In genomic region chr15:29196306-29196705, GRCh38 we compare ENCODE assay signal across 18 cellular contexts.
DNase-seq lines count a peak whose midpoint lies in the region; ATAC-seq and TF ChIP-seq lines count a peak whose summit lies in the region.
"Had no signal": no experiment of that assay in that cellular context is flagged by ENCODE, and none has a peak within 500 bp of the region (broad histone marks: within the 10 kb centered on the region; RNA-seq: fewer than 3 reads in every experiment).

No MANE protein-coding gene starts in this region.

- no peak overlapping the region for H4K91ac ChIP-seq in IMR-90 (ENCODE audit: insufficient read depth, low read depth, low read length)

- H3K4me1 ChIP-seq in IMR-90 (ENCODE audit: control insufficient read depth, insufficient read depth, low read length) (no peaks in the 10 kb centered on the region), endodermal cell (ENCODE audit: control insufficient read depth, insufficient read depth, low read length) (peaks cover 6% of the 10 kb centered on the region), neuron (ENCODE audit: insufficient read depth, low read length) (peaks cover 18% of the 10 kb centered on the region)

- H3K27me3 ChIP-seq in IMR-90 (ENCODE audit: control insufficient read depth, insufficient read depth, low read length) (peaks cover 6% of the 10 kb centered on the region), endodermal cell (ENCODE audit: control insufficient read depth, insufficient read depth, low read length, poor library complexity, severe bottlenecking) (no peaks in the 10 kb centered on the region), neuron (ENCODE audit: insufficient read depth, low read length) (no peaks in the 10 kb centered on the region)

- no peak overlapping the region for H4K5ac ChIP-seq in IMR-90 (ENCODE audit: low read depth, low read length)

- H3K4me1 Mint-ChIP-seq in endodermal cell (peaks cover 20% of the 10 kb centered on the region), endothelial cell (ENCODE audit: unreplicated experiment) (peaks cover 18% of the 10 kb centered on the region)
- H3K4me1 Mint-ChIP-seq: B cell; CD4-positive, alpha-beta memory T cell had no signal

- H2AFZ ChIP-seq in IMR-90 (replicated peaks; ENCODE audit: low read length, poor library complexity): no peak overlapping the region
- H2AFZ ChIP-seq in neuron (ENCODE audit: low read depth, low read length): peak overlapping the region; percentile 21
- H2AFZ ChIP-seq: GM23248 had no signal

- H3K9ac ChIP-seq in IMR-90 (ENCODE audit: low read depth, low read length) (no peak overlapping the region), endodermal cell (ENCODE audit: extremely low read depth, low read length, poor library complexity, severe bottlenecking) (no peak overlapping the region)
- H3K9ac ChIP-seq: GM23248 had no signal

- H3K9me3 Mint-ChIP-seq in endodermal cell (no peaks in the 10 kb centered on the region), endothelial cell (ENCODE audit: unreplicated experiment) (no peaks in the 10 kb centered on the region)
- H3K9me3 Mint-ChIP-seq: CD4-positive, alpha-beta memory T cell; HFFc6 had no signal

- TF ChIP-seq POLR2A in IMR-90 (IDR thresholded peaks at IDR 0.05; ENCODE audit: low read depth, low read length): no peak

- H4K8ac ChIP-seq in IMR-90 (ENCODE audit: low read depth in 2 of 2, low read length in 2 of 2): no peak overlapping the region

- H3K4me2 ChIP-seq in IMR-90 (ENCODE audit: low read depth, low read length): no peak overlapping the region

- H3K9me3 ChIP-seq in IMR-90 (ENCODE audit: control insufficient read depth, insufficient read depth, low read length) (no peaks in the 10 kb centered on the region), endodermal cell (ENCODE audit: control insufficient read depth, low read length) (no peaks in the 10 kb centered on the region), neuron (ENCODE audit: low read length) (no peaks in the 10 kb centered on the region)

- H2BK20ac ChIP-seq in IMR-90 (ENCODE audit: low read depth, low read length): no peak overlapping the region

- no peak overlapping the region for H3K27ac Mint-ChIP-seq in endodermal cell
- H3K27ac Mint-ChIP-seq in endothelial cell (ENCODE audit: unreplicated experiment): no peak overlapping the region
- H3K27ac Mint-ChIP-seq: B cell; CD4-positive, alpha-beta memory T cell; HFFc6 had no signal

- CTCF ChIA-PET in IMR-90 (lab: Yijun Ruan, JAX): no interaction called here

- H3K36me3 Mint-ChIP-seq in endodermal cell (ENCODE audit: low read depth) (peaks cover 2% of the 10 kb centered on the region), endothelial cell (ENCODE audit: low read depth, unreplicated experiment) (no peaks in the 10 kb centered on the region)
- H3K36me3 Mint-ChIP-seq: CD4-positive, alpha-beta memory T cell had no signal

- H3K79me1 ChIP-seq in IMR-90 (ENCODE audit: low read depth in 1 of 2, low read length in 2 of 2): no peaks in the 10 kb centered on the region

- H3K36me3 ChIP-seq in IMR-90 (ENCODE audit: control insufficient read depth, insufficient read depth, low read length): no peaks in the 10 kb centered on the region
- H3K36me3 ChIP-seq in endodermal cell (ENCODE audit: control insufficient read depth, insufficient read depth, low read length): no peaks in the 10 kb centered on the region
- H3K36me3 ChIP-seq in neuron (ENCODE audit: insufficient read depth, low read length): no peaks in the 10 kb centered on the region

- H3K9me1 ChIP-seq in IMR-90 (ENCODE audit: insufficient read depth, low read length): no peaks in the 10 kb centered on the region

- in situ Hi-C loops in IMR-90 (cut with MboI; ENCODE audit: low sequenced_read_pairs): loop anchor here (10.0 kb wide), 1 partner anchor 62 kb away; no protein-coding TSS in a partner anchor

- H3K27ac ChIP-seq in IMR-90 (ENCODE audit: insufficient read depth, low read length) (no peak overlapping the region), endodermal cell (ENCODE audit: low read depth, low read length) (no peak overlapping the region)
- H3K27ac ChIP-seq: GM23248 had no signal

- H3K23ac ChIP-seq in IMR-90 (ENCODE audit: low read depth, low read length): no peak overlapping the region

- no peak overlapping the region for H3K4me3 Mint-ChIP-seq in endodermal cell
- no peak overlapping the region for H3K4me3 Mint-ChIP-seq in endothelial cell (ENCODE audit: unreplicated experiment)
- H3K4me3 Mint-ChIP-seq: B cell; CD4-positive, alpha-beta memory T cell; HFFc6 had no signal

- no peak overlapping the region for H3K56ac ChIP-seq in IMR-90 (ENCODE audit: extremely low read depth, insufficient read depth, low read length)

- H4K20me1 ChIP-seq in IMR-90 (ENCODE audit: insufficient read depth, low read length): no peaks in the 10 kb centered on the region

- no peak overlapping the region for H3K14ac ChIP-seq in IMR-90 (replicated peaks; ENCODE audit: low read depth, low read length)

- H2BK120ac ChIP-seq in IMR-90 (ENCODE audit: low read depth, low read length): no peak overlapping the region

- no peak overlapping the region for H2BK5ac ChIP-seq in IMR-90 (ENCODE audit: low read depth, low read length, poor library complexity, severe bottlenecking)

- DNase-seq in IMR-90: no peak
- peak; percentile 59 for DNase-seq in endodermal cell
- DNase-seq in iPS-NIHi7 (ENCODE audit: extremely low spot score): peak; percentile 38
- no peak for DNase-seq in stimulated activated CD4-positive, alpha-beta T cell treated with anti-CD3 and anti-CD28 coated beads, Interleukin-1b, Interleukin-23, amount 100 ng/mL, for 48 hours
- DNase-seq in endothelial cell (ENCODE audit: low spot score): no peak
- no peak for DNase-seq in pons (ENCODE audit: low spot score)
- DNase-seq: ACHN; CD4-positive, alpha-beta memory T cell; DMS79 treated with DMSO at 0.1 percent for 48 hours; GDM1; GM23248; HFFc6; Kasumi-1; NCI-H1930; NCI-H510A treated with DMSO at 0.1 percent for 48 hours had no signal

- peak; percentile 14; the same call in 1 of the 2 replicates for ATAC-seq in IMR-90 (ENCODE audit: low read depth)
- no peak for ATAC-seq in HG02973 (IDR thresholded peaks at IDR 0.05; ENCODE audit: unreplicated experiment)

- H2AK9ac ChIP-seq in IMR-90 (replicated peaks; ENCODE audit: low read depth, low read length, poor library complexity): no peak overlapping the region

- no peak overlapping the region for H3K4me3 ChIP-seq in IMR-90 (ENCODE audit: insufficient read depth, low read depth, low read length)
- no peak overlapping the region for H3K4me3 ChIP-seq in endodermal cell (ENCODE audit: low read length)
- peak overlapping the region; percentile 20 for H3K4me3 ChIP-seq in neuron (ENCODE audit: low read length)
- H3K4me3 ChIP-seq: GM23248 had no signal

- H3K4ac ChIP-seq in IMR-90 (ENCODE audit: low read depth, low read length): no peak overlapping the region

- WGBS in IMR-90 (ENCODE audit: extremely low coverage in 2 of 2, insufficient read length in 1 of 2), 2 experiments: 0% methylated on average over 3 of the region's 14 CpGs; no CpG with 5 or more reads in 1 of the 2 experiments
- 28 to 49% methylated on average over 5 to 14 of the region's 14 CpGs for WGBS in endodermal cell (ENCODE audit: insufficient coverage in 1 of 2, insufficient read length in 1 of 2), 2 experiments

- dilution Hi-C loops in IMR-90 (cut with HindIII; ENCODE audit: low sequenced_read_pairs, unreplicated experiment): no loop called here

- H2BK15ac ChIP-seq in IMR-90 (ENCODE audit: low read depth, low read length): no peak overlapping the region

- no peak for TF ChIP-seq RAD21 in IMR-90 (IDR thresholded peaks at IDR 0.05; ENCODE audit: low read length)

- no peak overlapping the region for H2AK5ac ChIP-seq in IMR-90 (ENCODE audit: low read depth, low read length)

- no peak overlapping the region for H3K18ac ChIP-seq in IMR-90 (ENCODE audit: low read depth, low read length)

- no peak for TF ChIP-seq CTCF in IMR-90 (conservative IDR thresholded peaks at IDR 0.05; ENCODE audit: low read depth, low read length)
- no peak for TF ChIP-seq CTCF in endodermal cell (conservative IDR thresholded peaks at IDR 0.05)
- TF ChIP-seq CTCF in endothelial cell (IDR thresholded peaks at IDR 0.05; ENCODE audit: unreplicated experiment): no peak

- no TSS peak for BruUV-seq in IMR-90 (replicated peaks; lab: Mats Ljungman, UMichigan)

- POLR2A ChIA-PET in IMR-90 (lab: Charles Lee; ENCODE audit: unreplicated experiment): no interaction called here

- intact Hi-C loops in IMR-90 (cut with micrococcal nuclease): no loop called here

- no peaks in the 10 kb centered on the region for H3K27me3 Mint-ChIP-seq in endodermal cell (ENCODE audit: insufficient read depth)
- H3K27me3 Mint-ChIP-seq in endothelial cell (ENCODE audit: unreplicated experiment): no peaks in the 10 kb centered on the region

TF ChIP-seq in IMR-90, 13 proteins besides CTCF, POLR2A, EP300 and RAD21:
- no peak for TF ChIP-seq CHD1 (IDR thresholded peaks at IDR 0.05; ENCODE audit: low read depth, low read length)
- TF ChIP-seq, protein P1, sequence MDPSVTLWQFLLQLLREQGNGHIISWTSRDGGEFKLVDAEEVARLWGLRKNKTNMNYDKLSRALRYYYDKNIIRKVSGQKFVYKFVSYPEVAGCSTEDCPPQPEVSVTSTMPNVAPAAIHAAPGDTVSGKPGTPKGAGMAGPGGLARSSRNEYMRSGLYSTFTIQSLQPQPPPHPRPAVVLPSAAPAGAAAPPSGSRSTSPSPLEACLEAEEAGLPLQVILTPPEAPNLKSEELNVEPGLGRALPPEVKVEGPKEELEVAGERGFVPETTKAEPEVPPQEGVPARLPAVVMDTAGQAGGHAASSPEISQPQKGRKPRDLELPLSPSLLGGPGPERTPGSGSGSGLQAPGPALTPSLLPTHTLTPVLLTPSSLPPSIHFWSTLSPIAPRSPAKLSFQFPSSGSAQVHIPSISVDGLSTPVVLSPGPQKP (IDR thresholded peaks at IDR 0.05; ENCODE audit: borderline replicate concordance, low read depth, low read length): no peak
- no peak for TF ChIP-seq MAFK (IDR thresholded peaks at IDR 0.05; ENCODE audit: low read depth, low read length)
- TF ChIP-seq SMC3 (IDR thresholded peaks at IDR 0.05; ENCODE audit: low read depth, low read length): no peak
- TF ChIP-seq RFX5 (IDR thresholded peaks at IDR 0.05; ENCODE audit: low read depth, low read length): no peak
- no peak for TF ChIP-seq FOS (IDR thresholded peaks at IDR 0.05; ENCODE audit: low read depth, low read length)

Comparison
In these comparisons a context has a peak if more than half of its experiments do, and no peak if none do; other contexts are left out.
1. DNase-seq: peak in endodermal cell (single experiment) and iPS-NIHi7 (single experiment); none in IMR-90 (single experiment), stimulated activated CD4-positive, alpha-beta T cell treated with anti-CD3 and anti-CD28 coated beads, Interleukin-1b, Interleukin-23, amount 100 ng/mL, for 48 hours (single experiment), endothelial cell (single experiment) and pons (single experiment).